Comparison of ENCODE assay signal across 8 cellular contexts in genomic region chr6:42745083-42745637, GRCh38. TPM values are rescaled to one million over a fixed set of nuclear protein-coding genes. Genes with fewer than 3 reads are reported as not detected.
DNase-seq lines count a peak whose midpoint lies in the region; ATAC-seq, FAIRE-seq and TF ChIP-seq lines count a peak whose summit lies in the region.

No MANE protein-coding gene starts in this region.

- H3K4me3 ChIP-seq in HL-60 (replicated peaks; ENCODE audit: insufficient read depth, low read length) (peak overlapping the region; percentile 88), epithelial cell of proximal tubule (ENCODE audit: low read depth, low read length) (peak overlapping the region; percentile 84)

- no peak for ATAC-seq in natural killer cell
- no peak for ATAC-seq in GM21360 (IDR thresholded peaks at IDR 0.05; ENCODE audit: unreplicated experiment)
- ATAC-seq in GM18498 (IDR thresholded peaks at IDR 0.05; ENCODE audit: unreplicated experiment): no peak

- peaks cover 0 to 8% of the 10 kb centered on the region in 2 donors for H3K9me3 Mint-ChIP-seq in natural killer cell

- no peaks in the 10 kb centered on the region for H3K27me3 ChIP-seq in HL-60 (ENCODE audit: insufficient read depth, poor library complexity, severe bottlenecking)

- peak overlapping the region; percentile 100 for H3K4me3 Mint-ChIP-seq in natural killer cell

- no peak for TF ChIP-seq CTCF in HL-60 (IDR thresholded peaks at IDR 0.05; ENCODE audit: insufficient read depth, low read length)
- TF ChIP-seq CTCF in epithelial cell of proximal tubule (conservative IDR thresholded peaks at IDR 0.05; ENCODE audit: low read depth, low read length): no peak
- no peak for TF ChIP-seq CTCF in natural killer cell (IDR thresholded peaks at IDR 0.05)

- no peaks in the 10 kb centered on the region for H3K27me3 Mint-ChIP-seq in natural killer cell (ENCODE audit: low read depth in 2 of 2)

- FAIRE-seq in frontal cortex (lab: Jason Lieb, UNC): no peak

- peak overlapping the region; percentile 98 to 100 for H3K27ac Mint-ChIP-seq in natural killer cell

- peak overlapping the region; percentile 98 for H3K27ac ChIP-seq in HL-60 (replicated peaks)

- intact Hi-C loops in natural killer cell (cut with micrococcal nuclease): no loop called here

- H3K4me1 Mint-ChIP-seq in natural killer cell: peaks cover 22 to 23% of the 10 kb centered on the region in 2 donors

- peak; percentile 6 for DNase-seq in COR-L47 (lab: John Stamatoyannopoulos, UW)
- DNase-seq in HL-60 (ENCODE audit: low read depth in 1 of 2, low spot score in 1 of 2): peak; percentile 41 to 75
- DNase-seq in activated CD4-positive, alpha-beta T cell treated with anti-CD3 and anti-CD28 coated beads for 48 hours: peak; percentile 38
- DNase-seq in epithelial cell of proximal tubule (ENCODE audit: low read depth): no peak
- DNase-seq in natural killer cell: peak; percentile 39
- no peak for DNase-seq in frontal cortex (ENCODE audit: low spot score in 2 of 2)

- H3K36me3 Mint-ChIP-seq in natural killer cell: peaks cover 13% of the 10 kb centered on the region

RNA-seq across cellular contexts. Expression of gene TBCC, which starts 0.7 kb away (rescaled TPM):
- total RNA-seq in epithelial cell of proximal tubule (25.4 and 49.0 TPM in 2 replicates), natural killer cell (10 to 100 TPM; 64.1 to 77.6 (median 65.6) TPM), frontal cortex (79.1 TPM)

RNA-seq across cellular contexts. Expression of gene PRPH2, which starts 22.8 kb away (rescaled TPM):
- total RNA-seq in epithelial cell of proximal tubule (0.07 and 1.6 TPM in 2 replicates), natural killer cell (under 1 TPM; 0.12 to 0.16 (median 0.13) TPM), frontal cortex (6.1 TPM)

RNA-seq across cellular contexts. Expression of gene BICRAL, which starts 36.7 kb away (rescaled TPM):
- total RNA-seq in epithelial cell of proximal tubule (2.7 and 2.9 TPM in 2 replicates), natural killer cell (10 to 100 TPM; 31.1 to 43.4 (median 37.1) TPM), frontal cortex (23.2 TPM)

Comparison
In these comparisons a context has a peak if more than half of its experiments do, and no peak if none do; other contexts are left out.
1. DNase-seq: peak in COR-L47 (single experiment), HL-60 (2 of 2), activated CD4-positive, alpha-beta T cell treated with anti-CD3 and anti-CD28 coated beads for 48 hours (single experiment) and natural killer cell (single experiment); none in epithelial cell of proximal tubule (single experiment) and frontal cortex (0 of 2).